In genomic region chr3:139427283-139428060, GRCh38 we compare ENCODE assay signal across 1 cellular context.
TF ChIP-seq lines count a peak whose summit lies in the region.

No MANE protein-coding gene starts in this region.

TF ChIP-seq in HEK293, 187 proteins besides CTCF, POLR2A, EP300 and RAD21 (continued from another document):
- TF ChIP-seq REST (tag by site-specific recombination; IDR thresholded peaks at IDR 0.05) = no peak
- TF ChIP-seq ZNF169 (tag by site-specific recombination; IDR thresholded peaks at IDR 0.05) = no peak
- TF ChIP-seq ZNF654 (tag by site-specific recombination; IDR thresholded peaks at IDR 0.05; ENCODE audit: low read depth) = peak; percentile 92
- no peak for TF ChIP-seq PRDM2 (tag by site-specific recombination; IDR thresholded peaks at IDR 0.05; ENCODE audit: borderline replicate concordance)
- TF ChIP-seq ZNF274 (IDR thresholded peaks at IDR 0.05; ENCODE audit: low read length) = no peak
- TF ChIP-seq ZNF274 (tag by site-specific recombination; IDR thresholded peaks at IDR 0.05; ENCODE audit: borderline replicate concordance) = no peak
- TF ChIP-seq ZNF157 (tag by site-specific recombination; IDR thresholded peaks at IDR 0.05) = no peak
- no peak for TF ChIP-seq ZBTB7A (tag by site-specific recombination; IDR thresholded peaks at IDR 0.05; ENCODE audit: low read depth)
- no peak for TF ChIP-seq ZEB2 (tag by site-specific recombination; IDR thresholded peaks at IDR 0.05)
- TF ChIP-seq PRDM6 (tag by site-specific recombination; IDR thresholded peaks at IDR 0.05) = no peak
- no peak for TF ChIP-seq SP3 (tag by site-specific recombination; IDR thresholded peaks at IDR 0.05)
- TF ChIP-seq ZNF133 (tag by site-specific recombination; IDR thresholded peaks at IDR 0.05) = no peak
- no peak for TF ChIP-seq ZNF184 (tag by site-specific recombination; IDR thresholded peaks at IDR 0.05)
- no peak for TF ChIP-seq ZBTB11 (tag by site-specific recombination; conservative IDR thresholded peaks at IDR 0.05; ENCODE audit: low read depth)
- no peak for TF ChIP-seq ZFP3 (tag by site-specific recombination; IDR thresholded peaks at IDR 0.05; ENCODE audit: low read depth)
- peak; percentile 90 for TF ChIP-seq SCRT2 (tag by site-specific recombination; IDR thresholded peaks at IDR 0.05)
- no peak for TF ChIP-seq ZNF16 (tag by site-specific recombination; IDR thresholded peaks at IDR 0.05; ENCODE audit: low read depth)
- no peak for TF ChIP-seq ZNF645 (tag by site-specific recombination; IDR thresholded peaks at IDR 0.05)
- TF ChIP-seq PRDM1 (tag by site-specific recombination; IDR thresholded peaks at IDR 0.05) = peak; percentile 40; the same call in 1 of the 2 replicates
- TF ChIP-seq EGR2 (tag by site-specific recombination; IDR thresholded peaks at IDR 0.05; ENCODE audit: low read depth) = peak; percentile 50; the same call in 1 of the 2 replicates
- 0 out of 2 replicates have a peak, but pooled peaks have one; percentile 21 for TF ChIP-seq ZNF660 (tag by site-specific recombination; IDR thresholded peaks at IDR 0.05)
- no peak for TF ChIP-seq KLF9 (tag by site-specific recombination; IDR thresholded peaks at IDR 0.05; ENCODE audit: low read depth)
- TF ChIP-seq ZNF548 (tag by site-specific recombination; IDR thresholded peaks at IDR 0.05) = no peak
- no peak for TF ChIP-seq ZNF621 (tag by site-specific recombination; IDR thresholded peaks at IDR 0.05)
- TF ChIP-seq ZNF571 (tag by site-specific recombination; IDR thresholded peaks at IDR 0.05) = no peak
- TF ChIP-seq ZNF747 (tag by site-specific recombination; IDR thresholded peaks at IDR 0.05) = no peak
